16 cellular contexts compared by ENCODE assay signal in the genomic region with DNA sequence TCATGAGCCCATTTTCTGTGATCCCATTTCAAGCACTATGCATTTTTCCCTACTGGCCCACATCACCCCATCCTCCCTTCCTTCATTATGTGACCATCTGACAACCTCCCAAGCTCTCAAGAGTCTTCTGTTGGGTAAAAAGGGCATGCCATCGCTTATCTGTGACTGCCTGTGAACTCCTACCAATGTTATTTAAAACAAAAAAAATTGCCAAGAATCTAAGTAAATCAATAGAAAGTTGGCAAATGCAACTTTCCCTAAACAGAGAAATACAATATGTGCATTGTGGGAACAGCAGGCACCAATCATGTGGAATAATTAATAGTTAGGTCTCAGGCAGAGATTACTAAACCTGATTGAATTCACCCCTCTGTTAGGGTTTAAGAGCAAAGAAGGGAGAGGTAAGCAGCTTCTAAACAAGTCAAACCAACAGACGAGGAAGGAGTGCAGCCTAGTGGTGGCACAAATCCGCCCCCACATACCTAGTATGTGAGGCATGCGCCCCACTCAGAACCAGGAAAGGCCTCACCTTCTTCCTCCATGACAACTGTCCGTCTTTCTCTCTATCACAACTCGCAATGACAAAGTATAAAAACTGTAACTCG. TPM values are rescaled to one million over a fixed set of nuclear protein-coding genes. Genes with fewer than 3 reads are reported as not detected.
"Had no signal": no experiment of that assay in that cellular context is flagged by ENCODE, and none has a peak within 500 bp of the region (broad histone marks: within the 10 kb centered on the region; RNA-seq: fewer than 3 reads in every experiment).

No MANE protein-coding gene starts in this region.

- H3K4me3 Mint-ChIP-seq: activated CD8-positive, alpha-beta T cell treated with anti-CD3 and anti-CD28 coated beads for 36 hours; activated naive CD8-positive, alpha-beta T cell treated with anti-CD3 and anti-CD28 coated beads, Interleukin-2, amount 10 ng/mL, durations not matched to agents 7 days and 5 days; activated T-cell treated with anti-CD3 and anti-CD28 coated beads, Interleukin-2, amount 50 U/mL, for 72 hours; naive thymus-derived CD4-positive, alpha-beta T cell; stimulated activated naive CD8-positive, alpha-beta T cell treated with anti-CD3 and anti-CD28 coated beads, Interleukin-15, amount 100 ng/mL, for 72 hours had no signal

- H3K27ac ChIP-seq: cardiac muscle cell, psoas muscle, testis had no signal

- DNase-seq: activated CD4-positive, alpha-beta T cell treated with anti-CD3 and anti-CD28 coated beads for 4 hours; activated CD8-positive, alpha-beta memory T cell treated with anti-CD3 and anti-CD28 coated beads, Interleukin-2, amount 50 U/mL, for 4 hours; activated CD8-positive, alpha-beta T cell treated with anti-CD3 and anti-CD28 coated beads for 36 hours; activated naive CD8-positive, alpha-beta T cell treated with anti-CD3 and anti-CD28 coated beads, Interleukin-2, amount 10 ng/mL, durations not matched to agents 7 days and 5 days; activated T-cell treated with anti-CD3 and anti-CD28 coated beads, Interleukin-2, amount 50 U/mL, for 72 hours; anterior cingulate cortex; kidney glomerular epithelial cell; naive thymus-derived CD4-positive, alpha-beta T cell; occipital lobe; psoas muscle; stimulated activated CD4-positive, alpha-beta T cell treated with anti-CD3 and anti-CD28 coated beads, Interleukin-4, amount 100 ng/mL, for 24 hours; stimulated activated naive CD8-positive, alpha-beta T cell treated with anti-CD3 and anti-CD28 coated beads, Interleukin-15, amount 100 ng/mL, for 72 hours; T-helper 9 cell; testis had no signal

- H3K9me3 ChIP-seq: psoas muscle, testis had no signal

- H3K36me3 Mint-ChIP-seq: activated naive CD8-positive, alpha-beta T cell treated with anti-CD3 and anti-CD28 coated beads, Interleukin-2, amount 10 ng/mL, durations not matched to agents 7 days and 5 days; naive thymus-derived CD4-positive, alpha-beta T cell had no signal

- H3K9me3 Mint-ChIP-seq: activated CD8-positive, alpha-beta T cell treated with anti-CD3 and anti-CD28 coated beads for 36 hours; activated naive CD8-positive, alpha-beta T cell treated with anti-CD3 and anti-CD28 coated beads, Interleukin-2, amount 10 ng/mL, durations not matched to agents 7 days and 5 days; activated T-cell treated with anti-CD3 and anti-CD28 coated beads, Interleukin-2, amount 50 U/mL, for 72 hours; stimulated activated naive CD8-positive, alpha-beta T cell treated with anti-CD3 and anti-CD28 coated beads, Interleukin-15, amount 100 ng/mL, for 72 hours had no signal

- H3K4me1 Mint-ChIP-seq: activated naive CD8-positive, alpha-beta T cell treated with anti-CD3 and anti-CD28 coated beads, Interleukin-2, amount 10 ng/mL, durations not matched to agents 7 days and 5 days; stimulated activated naive CD8-positive, alpha-beta T cell treated with anti-CD3 and anti-CD28 coated beads, Interleukin-15, amount 100 ng/mL, for 72 hours had no signal

- H3K4me1 ChIP-seq: psoas muscle, testis had no signal

- H3K4me3 ChIP-seq: cardiac muscle cell, lung, psoas muscle, testis had no signal

- H3K27me3 ChIP-seq: cardiac muscle cell, testis had no signal

- H3K27ac Mint-ChIP-seq: activated CD8-positive, alpha-beta T cell treated with anti-CD3 and anti-CD28 coated beads for 36 hours; activated naive CD8-positive, alpha-beta T cell treated with anti-CD3 and anti-CD28 coated beads, Interleukin-2, amount 10 ng/mL, durations not matched to agents 7 days and 5 days; activated T-cell treated with anti-CD3 and anti-CD28 coated beads, Interleukin-2, amount 50 U/mL, for 72 hours; naive thymus-derived CD4-positive, alpha-beta T cell; stimulated activated naive CD8-positive, alpha-beta T cell treated with anti-CD3 and anti-CD28 coated beads, Interleukin-15, amount 100 ng/mL, for 72 hours had no signal

- ATAC-seq: activated CD8-positive, alpha-beta T cell treated with anti-CD3 and anti-CD28 coated beads for 36 hours; activated T-cell treated with anti-CD3 and anti-CD28 coated beads, Interleukin-2, amount 50 U/mL, for 72 hours; naive thymus-derived CD4-positive, alpha-beta T cell; psoas muscle; stimulated activated naive CD8-positive, alpha-beta T cell treated with anti-CD3 and anti-CD28 coated beads, Interleukin-15, amount 100 ng/mL, for 72 hours had no signal

RNA-seq across cellular contexts. Expression of gene DZIP1, which starts 29.8 kb away (rescaled TPM):
- total RNA-seq: naive thymus-derived CD4-positive, alpha-beta T cell had no signal
- polyA plus RNA-seq: naive thymus-derived CD4-positive, alpha-beta T cell had no signal
